ENCODE assay signal across 30 cellular contexts in genomic region chr4:48798117-48798516, GRCh38.
"Had no signal": no experiment of that assay in that cellular context is flagged by ENCODE, and none has a peak within 500 bp of the region (broad histone marks: within the 10 kb centered on the region; RNA-seq: fewer than 3 reads in every experiment).

No MANE protein-coding gene starts in this region.

- H3K27me3 Mint-ChIP-seq: activated CD4-positive, alpha-beta T cell treated with anti-CD3 and anti-CD28 coated beads for 36 hours; activated T-cell treated with anti-CD3 and anti-CD28 coated beads, Interleukin-2, amount 50 U/mL, for 24 hours had no signal

- DNase-seq: activated CD4-positive, alpha-beta memory T cell treated with anti-CD3 and anti-CD28 coated beads, Interleukin-2, amount 10 ng/mL, durations not matched to agents 7 days and 5 days; activated CD4-positive, alpha-beta T cell treated with anti-CD3 and anti-CD28 coated beads for 36 hours; activated CD4-positive, alpha-beta T cell treated with anti-CD3 and anti-CD28 coated beads, Interleukin-2, amount 10 ng/mL, durations not matched to agents 7 days and 5 days; activated CD4-positive, alpha-beta T cell treated with anti-CD3 and anti-CD28 coated beads, Interleukin-2, amount 50 U/mL, for 4 hours; activated CD4-positive, CD25-positive, alpha-beta regulatory T cell; activated CD4-positive, CD25-positive, alpha-beta regulatory T cell treated with anti-CD3 and anti-CD28 coated beads, Interleukin-2, amount 50 U/mL, for 72 hours; activated CD8-positive, alpha-beta memory T cell treated with anti-CD3 and anti-CD28 coated beads, Interleukin-2, amount 50 U/mL, for 48 hours; activated gamma-delta T cell; activated naive CD4-positive, alpha-beta T cell; activated naive CD4-positive, alpha-beta T cell treated with anti-CD3 and anti-CD28 coated beads, Interleukin-2, amount 10 ng/mL, durations not matched to agents 7 days and 5 days; activated naive CD8-positive, alpha-beta T cell treated with anti-CD3 and anti-CD28 coated beads, Interleukin-2, amount 10 ng/mL, durations not matched to agents 7 days and 5 days; activated T-cell treated with anti-CD3 and anti-CD28 coated beads for 4 hours; activated T-cell treated with anti-CD3 and anti-CD28 coated beads, Interleukin-2, amount 50 U/mL, for 24 hours; activated T-cell treated with anti-CD3 and anti-CD28 coated beads, Interleukin-2, amount 50 U/mL, for 72 hours; anterior cingulate cortex; body of pancreas; caudate nucleus; cortex of kidney; dermis blood vessel endothelial cell; effector CD4-positive, alpha-beta T cell; effector memory CD8-positive, alpha-beta T cell; esophagus squamous epithelium; foreskin melanocyte; head of caudate nucleus; T-helper 1 cell; T-helper 17 cell; T1000 had no signal

- H3K4me1 ChIP-seq: body of pancreas had no signal

- ATAC-seq: activated CD4-positive, alpha-beta T cell treated with anti-CD3 and anti-CD28 coated beads for 36 hours; activated naive CD4-positive, alpha-beta T cell treated with anti-CD3 and anti-CD28 coated beads, Interleukin-2, amount 50 U/mL, for 72 hours; activated T-cell treated with anti-CD3 and anti-CD28 coated beads, Interleukin-2, amount 50 U/mL, for 72 hours; body of pancreas; effector memory CD8-positive, alpha-beta T cell; T-helper 17 cell had no signal

- H3K4me1 Mint-ChIP-seq: activated CD4-positive, alpha-beta T cell treated with anti-CD3 and anti-CD28 coated beads, Interleukin-2, amount 10 ng/mL, durations not matched to agents 7 days and 5 days; activated naive CD4-positive, alpha-beta T cell treated with anti-CD3 and anti-CD28 coated beads, Interleukin-2, amount 10 ng/mL, durations not matched to agents 7 days and 5 days; activated naive CD8-positive, alpha-beta T cell treated with anti-CD3 and anti-CD28 coated beads, Interleukin-2, amount 10 ng/mL, durations not matched to agents 7 days and 5 days; T-helper 17 cell had no signal

- H3K36me3 ChIP-seq: esophagus squamous epithelium had no signal

- H3K27me3 ChIP-seq: body of pancreas, esophagus squamous epithelium had no signal

- H3K9me3 ChIP-seq: body of pancreas, esophagus squamous epithelium had no signal

- H3K9me3 Mint-ChIP-seq: activated CD4-positive, alpha-beta memory T cell treated with anti-CD3 and anti-CD28 coated beads, Interleukin-2, amount 10 ng/mL, durations not matched to agents 7 days and 5 days; activated CD4-positive, alpha-beta T cell treated with anti-CD3 and anti-CD28 coated beads, Interleukin-2, amount 10 ng/mL, durations not matched to agents 7 days and 5 days; activated naive CD4-positive, alpha-beta T cell treated with anti-CD3 and anti-CD28 coated beads, Interleukin-2, amount 10 ng/mL, durations not matched to agents 7 days and 5 days; activated naive CD4-positive, alpha-beta T cell treated with anti-CD3 and anti-CD28 coated beads, Interleukin-2, amount 50 U/mL, for 72 hours; activated naive CD8-positive, alpha-beta T cell treated with anti-CD3 and anti-CD28 coated beads, Interleukin-2, amount 10 ng/mL, durations not matched to agents 7 days and 5 days; activated T-cell treated with anti-CD3 and anti-CD28 coated beads, Interleukin-2, amount 50 U/mL, for 24 hours; activated T-cell treated with anti-CD3 and anti-CD28 coated beads, Interleukin-2, amount 50 U/mL, for 72 hours; effector memory CD8-positive, alpha-beta T cell; T-helper 2 cell treated with Interferon-gamma antibody and Interleukin-4, amounts not matched to agents 5 μg/mL and 100 μg/mL, for 36 hours had no signal

- H3K27ac ChIP-seq: body of pancreas, esophagus squamous epithelium had no signal

- H3K4me3 Mint-ChIP-seq: activated CD4-positive, alpha-beta memory T cell treated with anti-CD3 and anti-CD28 coated beads, Interleukin-2, amount 10 ng/mL, durations not matched to agents 7 days and 5 days; activated CD4-positive, alpha-beta T cell treated with anti-CD3 and anti-CD28 coated beads for 36 hours; activated CD4-positive, alpha-beta T cell treated with anti-CD3 and anti-CD28 coated beads, Interleukin-2, amount 10 ng/mL, durations not matched to agents 7 days and 5 days; activated naive CD4-positive, alpha-beta T cell treated with anti-CD3 and anti-CD28 coated beads, Interleukin-2, amount 10 ng/mL, durations not matched to agents 7 days and 5 days; activated naive CD8-positive, alpha-beta T cell treated with anti-CD3 and anti-CD28 coated beads, Interleukin-2, amount 10 ng/mL, durations not matched to agents 7 days and 5 days; activated T-cell treated with anti-CD3 and anti-CD28 coated beads, Interleukin-2, amount 50 U/mL, for 24 hours; activated T-cell treated with anti-CD3 and anti-CD28 coated beads, Interleukin-2, amount 50 U/mL, for 72 hours; effector memory CD8-positive, alpha-beta T cell; T-helper 17 cell; T-helper 2 cell treated with Interferon-gamma antibody and Interleukin-4, amounts not matched to agents 5 μg/mL and 100 μg/mL, for 36 hours had no signal

- H3K27ac Mint-ChIP-seq: activated CD4-positive, alpha-beta memory T cell treated with anti-CD3 and anti-CD28 coated beads, Interleukin-2, amount 10 ng/mL, durations not matched to agents 7 days and 5 days; activated CD4-positive, alpha-beta T cell treated with anti-CD3 and anti-CD28 coated beads for 36 hours; activated naive CD4-positive, alpha-beta T cell treated with anti-CD3 and anti-CD28 coated beads, Interleukin-2, amount 10 ng/mL, durations not matched to agents 7 days and 5 days; activated naive CD4-positive, alpha-beta T cell treated with anti-CD3 and anti-CD28 coated beads, Interleukin-2, amount 50 U/mL, for 72 hours; activated naive CD8-positive, alpha-beta T cell treated with anti-CD3 and anti-CD28 coated beads, Interleukin-2, amount 10 ng/mL, durations not matched to agents 7 days and 5 days; activated T-cell treated with anti-CD3 and anti-CD28 coated beads, Interleukin-2, amount 50 U/mL, for 24 hours; activated T-cell treated with anti-CD3 and anti-CD28 coated beads, Interleukin-2, amount 50 U/mL, for 72 hours; effector memory CD8-positive, alpha-beta T cell; T-helper 17 cell; T-helper 2 cell treated with Interferon-gamma antibody and Interleukin-4, amounts not matched to agents 5 μg/mL and 100 μg/mL, for 36 hours had no signal

- H3K36me3 Mint-ChIP-seq: activated naive CD4-positive, alpha-beta T cell treated with anti-CD3 and anti-CD28 coated beads, Interleukin-2, amount 10 ng/mL, durations not matched to agents 7 days and 5 days; activated naive CD4-positive, alpha-beta T cell treated with anti-CD3 and anti-CD28 coated beads, Interleukin-2, amount 50 U/mL, for 72 hours had no signal

- FAIRE-seq: colon had no signal

- H3K4me3 ChIP-seq: body of pancreas, esophagus squamous epithelium had no signal
